Comparison of ENCODE assay signal across 27 cellular contexts in the genomic region with DNA sequence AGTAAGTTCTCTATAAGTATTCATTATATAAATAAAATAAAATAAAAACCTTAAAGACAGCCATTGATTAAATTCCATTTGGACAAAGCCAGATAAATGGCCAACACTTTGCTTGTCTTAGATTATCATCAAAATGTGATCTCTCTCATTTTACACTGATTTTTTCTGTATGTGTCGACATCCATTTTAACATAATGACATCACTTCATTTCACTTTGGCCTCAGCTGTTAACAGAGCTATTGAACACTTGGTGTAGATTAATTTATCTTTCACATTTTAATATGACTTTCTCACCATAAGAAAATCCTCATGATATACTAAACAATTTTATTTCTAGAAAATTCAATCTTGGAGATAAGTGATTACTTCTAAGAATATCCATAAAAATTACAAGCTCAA.
"Had no signal": no experiment of that assay in that cellular context is flagged by ENCODE, and none has a peak within 500 bp of the region (broad histone marks: within the 10 kb centered on the region; RNA-seq: fewer than 3 reads in every experiment).

No MANE protein-coding gene starts in this region.

- H3K4me1 ChIP-seq: suprapubic skin, testis, thyroid gland, tibial artery, tibial nerve, transverse colon, upper lobe of left lung, upper lobe of right lung, uterus, vagina had no signal

- H3K27ac ChIP-seq: stomach, suprapubic skin, testis, thoracic aorta, thyroid gland, tibial artery, tibial nerve, transverse colon, upper lobe of left lung, upper lobe of right lung, uterus, vagina had no signal

- H3K4me3 ChIP-seq: stomach, suprapubic skin, testis, thoracic aorta, thyroid gland, tibial artery, tibial nerve, transverse colon, upper lobe of left lung, upper lobe of right lung, uterus, vagina had no signal

- H3K36me3 ChIP-seq: stomach, suprapubic skin, thoracic aorta, thyroid gland, tibial artery, tibial nerve, transverse colon, upper lobe of left lung, upper lobe of right lung, uterus, vagina had no signal

- ATAC-seq: stimulated activated effector memory CD8-positive, alpha-beta T cell treated with anti-CD3 and anti-CD28 coated beads, Interleukin-12 subunit alpha, Interleukin-12 subunit beta, amount 100 ng/mL, for 72 hours; stimulated activated memory B cell treated with anti-CD40 and anti-IgM and Interleukin-4, amounts not matched to agents 10 μg/mL and 1 μg/mL and 100 μg/mL, for 72 hours; stimulated activated naive B cell treated with anti-CD40 and anti-IgM and Interleukin-4, amounts not matched to agents 10 μg/mL and 1 μg/mL and 100 μg/mL, for 72 hours; stimulated activated naive CD8-positive, alpha-beta T cell treated with anti-CD3 and anti-CD28 coated beads, Interleukin-15, amount 100 ng/mL, for 72 hours; stimulated activated naive CD8-positive, alpha-beta T cell treated with anti-CD3 and anti-CD28 coated beads, Interleukin-15, Interleukin-2, amounts not matched to agents 100 U/mL and 50 U/mL, for 24 hours; upper lobe of right lung had no signal

- DNase-seq: stimulated activated CD4-positive, alpha-beta T cell treated with anti-CD3 and anti-CD28 coated beads, Interleukin-2, amount 100 ng/mL, for 48 hours; stimulated activated CD4-positive, alpha-beta T cell treated with anti-CD3 and anti-CD28 coated beads, Interleukin-4, amount 100 ng/mL, for 1 hour; stimulated activated CD4-positive, alpha-beta T cell treated with anti-CD3 and anti-CD28 coated beads, Interleukin-4, amount 100 ng/mL, for 24 hours; stimulated activated CD4-positive, alpha-beta T cell treated with anti-CD3 and anti-CD28 coated beads, Interleukin-4, amount 100 ng/mL, for 4 hours; stimulated activated CD8-positive, alpha-beta memory T cell treated with anti-CD3 and anti-CD28 coated beads, Interleukin-4, amount 100 ng/mL, for 48 hours; stimulated activated naive B cell treated with anti-CD40 and anti-IgM and Interleukin-4, amounts not matched to agents 10 μg/mL and 1 μg/mL and 100 μg/mL, for 72 hours; stimulated activated naive CD4-positive, alpha-beta T cell; stimulated activated naive CD4-positive, alpha-beta T cell treated with Interleukin-2 at 50 U/mL for 16 hours; stimulated activated naive CD8-positive, alpha-beta T cell treated with anti-CD3 and anti-CD28 coated beads, Interleukin-15, amount 100 ng/mL, for 72 hours; stimulated activated naive CD8-positive, alpha-beta T cell treated with anti-CD3 and anti-CD28 coated beads, Interleukin-15, Interleukin-2, amounts not matched to agents 100 U/mL and 50 U/mL, for 24 hours; stomach; substantia nigra; testis; thyroid gland; tibial artery; transverse colon; trophoblast cell; upper lobe of left lung; upper lobe of right lung; uterus had no signal

- FAIRE-seq: urothelium cell line had no signal

- H3K9me3 ChIP-seq: stomach, suprapubic skin, testis, thoracic aorta, thyroid gland, tibial artery, tibial nerve, transverse colon, upper lobe of left lung, upper lobe of right lung, uterus, vagina had no signal

- H3K27me3 ChIP-seq: stomach, testis, thyroid gland, tibial artery, tibial nerve, transverse colon, upper lobe of left lung, upper lobe of right lung, uterus, vagina had no signal
